8 cellular contexts compared by ENCODE assay signal in genomic region chr14:64501326-64502171, GRCh38. TPM values are rescaled to one million over a fixed set of nuclear protein-coding genes. Genes with fewer than 3 reads are reported as not detected.
A peak's percentile ranks its signal among the peaks of the same experiment; 100 is the strongest.
DNase-seq lines count a peak whose midpoint lies in the region; ATAC-seq and TF ChIP-seq lines count a peak whose summit lies in the region.

No MANE protein-coding gene starts in this region.

- TF ChIP-seq POLR2A in gastrocnemius medialis (IDR thresholded peaks at IDR 0.05): peak; percentile 26 to 47

- H3K9me3 Mint-ChIP-seq in activated T-helper 17 cell treated with anti-CD3 and anti-CD28 coated beads, Interleukin-2, amount 50 U/mL, for 72 hours: no peaks in the 10 kb centered on the region

- H3K27ac Mint-ChIP-seq in activated T-helper 17 cell treated with anti-CD3 and anti-CD28 coated beads, Interleukin-2, amount 50 U/mL, for 72 hours: peak overlapping the region; percentile 97

- H3K4me3 ChIP-seq in DND-41 (ENCODE audit: low read depth in 1 of 2, low read length in 2 of 2) (peak overlapping the region; percentile 2 to 65; a peak in 3 of 4 replicates), KMS-11 (IDR thresholded peaks at IDR 0.05; ENCODE audit: insufficient read depth, low read depth, low read length) (no peak overlapping the region), gastrocnemius medialis (peak overlapping the region; percentile 75 to 94 (median 86))

- H3K9me3 ChIP-seq in DND-41 (ENCODE audit: insufficient read depth, low read length, severe bottlenecking) (no peaks in the 10 kb centered on the region), gastrocnemius medialis (no peaks in the 10 kb centered on the region)

- H3K36me3 Mint-ChIP-seq in activated T-helper 17 cell treated with anti-CD3 and anti-CD28 coated beads, Interleukin-2, amount 50 U/mL, for 72 hours (ENCODE audit: low read depth): peaks cover 95% of the 10 kb centered on the region

- peaks cover 92% of the 10 kb centered on the region for H3K79me2 ChIP-seq in DND-41 (ENCODE audit: insufficient read depth, low read length)
- peaks cover 60% of the 10 kb centered on the region for H3K79me2 ChIP-seq in KMS-11 (ENCODE audit: insufficient read depth, low read depth)

- H3K9ac ChIP-seq in DND-41 (ENCODE audit: low read depth, low read length) (peak overlapping the region; percentile 98), KMS-11 (peak overlapping the region; percentile 97; the same call in 1 of the 2 replicates)

- peaks cover 16% of the 10 kb centered on the region for H3K4me1 Mint-ChIP-seq in activated T-helper 17 cell treated with anti-CD3 and anti-CD28 coated beads, Interleukin-2, amount 50 U/mL, for 72 hours

- ATAC-seq in DND-41 (ENCODE audit: insufficient read depth, low read depth) (no peak), left cardiac atrium (peak in 1 of 2 donors; percentile 7), gastrocnemius medialis (peak; percentile 20 to 26), HG03025 (IDR thresholded peaks at IDR 0.05; ENCODE audit: low FRiP score, unreplicated experiment) (no peak), GM21526 (IDR thresholded peaks at IDR 0.05; ENCODE audit: low FRiP score, unreplicated experiment) (no peak)
- ATAC-seq in activated T-helper 17 cell treated with anti-CD3 and anti-CD28 coated beads, Interleukin-2, amount 50 U/mL, for 72 hours (replicated peaks): no peak

- peak overlapping the region; percentile 91 for H3K4me3 Mint-ChIP-seq in activated T-helper 17 cell treated with anti-CD3 and anti-CD28 coated beads, Interleukin-2, amount 50 U/mL, for 72 hours

- H3K27me3 Mint-ChIP-seq in activated T-helper 17 cell treated with anti-CD3 and anti-CD28 coated beads, Interleukin-2, amount 50 U/mL, for 72 hours: no peaks in the 10 kb centered on the region

- H3K4me1 ChIP-seq in DND-41 (ENCODE audit: insufficient read depth, low read length) (peaks cover 50% of the 10 kb centered on the region), KMS-11 (ENCODE audit: low read depth, poor library complexity, severe bottlenecking) (peaks cover 32% of the 10 kb centered on the region), gastrocnemius medialis (peaks cover 47 to 54% of the 10 kb centered on the region in 2 donors)

- H3K4me2 ChIP-seq in DND-41 (ENCODE audit: insufficient read depth, low read length): peak overlapping the region; percentile 81
- H3K4me2 ChIP-seq in KMS-11: peak overlapping the region; percentile 85

- H3K27me3 ChIP-seq in DND-41 (ENCODE audit: insufficient read depth, low read length, poor library complexity) (no peaks in the 10 kb centered on the region), KMS-11 (ENCODE audit: insufficient read depth, low read depth) (no peaks in the 10 kb centered on the region), gastrocnemius medialis (no peaks in the 10 kb centered on the region)

- in situ Hi-C loops in gastrocnemius medialis (cut with MboI; ENCODE audit: low sequenced_read_pairs in 4 of 4): no loop called here

- intact Hi-C loops in left cardiac atrium (cut with DNase I): no loop called here
- intact Hi-C loops in gastrocnemius medialis (cut with DNase I; ENCODE audit: low total_unique reads): loop anchor here (5.0 to 10.0 kb wide), 3 partner anchors 279 to 859 kb away; partner anchors contain the start of genes CHURC1 and WDR89

- DNase-seq in DND-41 (peak; percentile 33), left cardiac atrium (peak; percentile 73), gastrocnemius medialis (peak; percentile 58 to 82), SIG-M5 treated with dmso at 0.1 percent for 504 hours (lab: John Stamatoyannopoulos, UW; ENCODE audit: unreplicated experiment) (no peak)

- H3K36me3 ChIP-seq in DND-41 (ENCODE audit: insufficient read depth, low read length) (peaks cover 14% of the 10 kb centered on the region), KMS-11 (ENCODE audit: insufficient read depth) (0 out of 2 replicates have a peak, but pooled peaks cover 2% of the 10 kb centered on the region), gastrocnemius medialis (no peaks in the 10 kb centered on the region)

- TF ChIP-seq CTCF in DND-41 (IDR thresholded peaks at IDR 0.05; ENCODE audit: borderline replicate concordance, extremely low read depth, low read length, poor library complexity, severe bottlenecking) (no peak), KMS-11 (conservative IDR thresholded peaks at IDR 0.05; ENCODE audit: low read depth, low read length) (no peak), gastrocnemius medialis (IDR thresholded peaks at IDR 0.05 in 4 of 5, conservative IDR thresholded peaks at IDR 0.05 in 1 of 5) (peak in 1 of 5 experiments; percentile 3)

- H2AFZ ChIP-seq in DND-41 (ENCODE audit: low read depth, low read length) (no peak overlapping the region), KMS-11 (ENCODE audit: low read depth) (no peak overlapping the region)

- H3K27ac ChIP-seq in DND-41 (ENCODE audit: low read length) (peak overlapping the region; percentile 97), KMS-11 (peak overlapping the region; percentile 98; the same call in 1 of the 2 replicates), gastrocnemius medialis (peak overlapping the region; percentile 97 to 99 (median 98))

- peaks cover 16% of the 10 kb centered on the region for H4K20me1 ChIP-seq in DND-41 (ENCODE audit: insufficient read depth, low read length)
- no peaks in the 10 kb centered on the region for H4K20me1 ChIP-seq in KMS-11 (ENCODE audit: insufficient read depth)

RNA-seq across cellular contexts. Expression of gene ZBTB25, which starts 2.1 kb away (rescaled TPM):
- 10 to 100 TPM; 29.7 to 88.5 TPM for total RNA-seq in activated T-helper 17 cell treated with anti-CD3 and anti-CD28 coated beads, Interleukin-2, amount 50 U/mL, for 72 hours
- total RNA-seq in left cardiac atrium: 10 to 100 TPM; 10.6 to 11.9 TPM
- total RNA-seq in gastrocnemius medialis: 10 to 100 TPM in 2 of 4 donors, 1 to 10 TPM in 2; 6.9 to 13.7 (median 10.4) TPM

RNA-seq across cellular contexts. Expression of gene ZBTB1, which starts 3.0 kb away (rescaled TPM):
- 100 to 1,000 TPM in 1 of 2 donors, 10 to 100 TPM in 1; 75.6 to 154 TPM for total RNA-seq in activated T-helper 17 cell treated with anti-CD3 and anti-CD28 coated beads, Interleukin-2, amount 50 U/mL, for 72 hours
- total RNA-seq in left cardiac atrium: 10 to 100 TPM; 23.2 to 23.7 TPM
- total RNA-seq in gastrocnemius medialis: 10 to 100 TPM; 36.9 to 49.2 (median 38.0) TPM

RNA-seq across cellular contexts. Expression of gene AKAP5, which starts 36.2 kb away (rescaled TPM):
- 1 to 10 TPM in 1 of 2 donors, under 1 TPM in 1; 0.82 to 1.0 TPM for total RNA-seq in activated T-helper 17 cell treated with anti-CD3 and anti-CD28 coated beads, Interleukin-2, amount 50 U/mL, for 72 hours
- under 1 TPM; 0.26 to 0.27 TPM for total RNA-seq in left cardiac atrium
- total RNA-seq in gastrocnemius medialis: under 1 TPM; 0.04 to 0.87 (median 0.42) TPM

RNA-seq across cellular contexts. Expression of gene HSPA2, which starts 39.0 kb away (rescaled TPM):
- total RNA-seq in activated T-helper 17 cell treated with anti-CD3 and anti-CD28 coated beads, Interleukin-2, amount 50 U/mL, for 72 hours: 1 to 10 TPM; 6.5 to 7.4 TPM
- 10 to 100 TPM; 29.8 to 54.2 TPM for total RNA-seq in left cardiac atrium
- 100 to 1,000 TPM in 2 of 4 donors, 10 to 100 TPM in 2; 69.6 to 113 (median 96.4) TPM for total RNA-seq in gastrocnemius medialis

RNA-seq across cellular contexts. Expression of gene PPP1R36, which starts 48.2 kb away (rescaled TPM):
- not detected for total RNA-seq in activated T-helper 17 cell treated with anti-CD3 and anti-CD28 coated beads, Interleukin-2, amount 50 U/mL, for 72 hours
- total RNA-seq in left cardiac atrium (under 1 TPM; 0.38 to 0.47 TPM), gastrocnemius medialis (1 to 10 TPM in 1 of 4 donors, under 1 TPM in 2, not detected in 1; 0.31 to 2.4 (median 0.55) TPM)

Comparison
In these comparisons a context has a peak if more than half of its experiments do, and no peak if none do; other contexts are left out.
1. ATAC-seq: peak in gastrocnemius medialis (2 of 2); none in DND-41 (single experiment), activated T-helper 17 cell treated with anti-CD3 and anti-CD28 coated beads, Interleukin-2, amount 50 U/mL, for 72 hours (single experiment), HG03025 (single experiment) and GM21526 (single experiment).
2. Peak in every context shown above with its lines, with median percentiles within 50 percentile points of each other: H3K27ac ChIP-seq.